Comparison of ENCODE assay signal across 8 cellular contexts in the genomic region with DNA sequence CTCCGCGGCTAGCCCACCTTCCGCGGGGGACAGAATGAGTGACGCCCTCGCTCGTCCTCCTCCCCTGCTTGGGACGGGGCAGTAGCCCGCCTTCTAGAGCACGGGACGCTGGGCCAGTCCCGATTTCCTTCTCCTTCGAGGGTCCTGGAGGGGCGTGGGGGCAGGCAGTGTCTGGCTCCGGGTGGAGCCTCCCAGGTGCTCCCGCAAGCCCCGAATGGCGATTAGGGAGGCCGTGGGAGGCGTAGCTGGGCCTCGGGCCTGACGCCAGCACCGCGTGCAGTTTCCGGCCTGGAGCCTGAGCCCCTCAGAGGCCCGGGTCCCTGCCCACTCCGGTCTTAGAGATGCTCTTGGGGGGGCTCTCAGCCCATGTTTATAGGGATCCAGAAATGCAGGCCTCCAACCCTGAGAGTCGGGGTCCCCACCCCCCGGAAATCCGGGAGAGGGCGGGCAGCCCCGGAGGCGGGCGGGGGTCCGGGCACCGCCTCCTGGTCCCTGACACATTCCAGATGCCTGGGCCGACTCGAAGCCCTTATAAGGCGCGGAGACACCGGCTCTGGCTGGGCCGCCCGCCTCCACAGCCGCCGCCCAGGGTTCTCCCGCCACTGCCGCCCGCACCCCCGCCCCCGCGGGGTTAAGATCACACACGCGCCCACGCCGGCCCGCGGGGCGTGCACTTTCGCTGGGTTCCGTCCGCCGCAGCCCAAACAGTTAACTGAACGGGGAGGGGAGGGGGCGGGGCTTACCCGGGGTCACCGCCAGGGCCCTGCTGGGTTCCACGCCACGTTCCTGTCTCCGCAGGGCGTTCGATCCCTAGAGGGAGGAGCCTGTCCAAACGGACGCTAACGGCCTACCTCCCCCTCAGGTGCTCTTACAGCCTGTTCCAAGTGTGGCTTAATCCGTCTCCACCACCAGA. TPM values are rescaled to one million over a fixed set of nuclear protein-coding genes. Genes with fewer than 3 reads are reported as not detected.
DNase-seq lines count a peak whose midpoint lies in the region; TF ChIP-seq lines count a peak whose summit lies in the region.

No MANE protein-coding gene starts in this region.

- CTCF ChIA-PET in HEK293T (lab: Yijun Ruan, JAX) = interaction anchor here (1.1 kb wide), 1 partner anchor 155 kb away, joined by 3 read pairs; no protein-coding TSS in a partner anchor

- DNase-seq in Daoy (ENCODE audit: low read depth) (peak; percentile 93), HEK293T (ENCODE audit: extremely low spot score) (peak; percentile 77), NCI-H748 treated with DMSO at 0.1 percent for 48 hours (lab: John Stamatoyannopoulos, UW) (peak; percentile 40), medulla oblongata (ENCODE audit: extremely low spot score) (peak; percentile 62), NCI-H1694 (lab: John Stamatoyannopoulos, UW) (no peak)
- DNase-seq in activated CD8-positive, alpha-beta memory T cell treated with anti-CD3 and anti-CD28 coated beads for 24 hours = peak; percentile 90
- DNase-seq in effector CD4-positive, alpha-beta T cell = peak; percentile 87
- peak; percentile 69 to 84 (median 72) for DNase-seq in stimulated activated CD4-positive, alpha-beta T cell treated with anti-CD3 and anti-CD28 coated beads, TNF-alpha, amount 100 ng/mL, for 48 hours (ENCODE audit: low read depth in 3 of 3)

- POLR2A ChIA-PET in HEK293T (lab: Yijun Ruan, JAX) = interaction anchor here (2.6 kb wide), 1 partner anchor 10 kb away, joined by 39 read pairs; no protein-coding TSS in a partner anchor

TF ChIP-seq in HEK293T, 16 proteins besides CTCF, POLR2A, EP300 and RAD21:
- TF ChIP-seq L3MBTL2 (conservative IDR thresholded peaks at IDR 0.05) (peak; percentile 89), BHLHE40 (IDR thresholded peaks at IDR 0.05; ENCODE audit: borderline replicate concordance) (no peak)
TF ChIP-seq in HEK293T: peak in this region for 1.

RNA-seq across cellular contexts. Expression of gene MYADM, which starts 1.5 kb away (rescaled TPM):
- 11.2 and 19.0 TPM in 2 replicates for total RNA-seq in Daoy (2014; rRNA removed; shearing (Covaris generic))

RNA-seq across cellular contexts. Expression of gene PRKCG, which starts 12.8 kb away (rescaled TPM):
- not detected in 2 replicates for total RNA-seq in Daoy (2014; rRNA removed; shearing (Covaris generic))

RNA-seq across cellular contexts. Expression of gene CACNG7, which starts 39.9 kb away (rescaled TPM):
- total RNA-seq in Daoy (2014; rRNA removed; shearing (Covaris generic)) = 0.29 and 0.54 TPM in 2 replicates

RNA-seq across cellular contexts. Expression of gene NLRP12, which starts 45.0 kb away (rescaled TPM):
- total RNA-seq in Daoy (2014; rRNA removed; shearing (Covaris generic)) = not detected in 2 replicates
